ENCODE assay signal across 8 cellular contexts in the genomic region with DNA sequence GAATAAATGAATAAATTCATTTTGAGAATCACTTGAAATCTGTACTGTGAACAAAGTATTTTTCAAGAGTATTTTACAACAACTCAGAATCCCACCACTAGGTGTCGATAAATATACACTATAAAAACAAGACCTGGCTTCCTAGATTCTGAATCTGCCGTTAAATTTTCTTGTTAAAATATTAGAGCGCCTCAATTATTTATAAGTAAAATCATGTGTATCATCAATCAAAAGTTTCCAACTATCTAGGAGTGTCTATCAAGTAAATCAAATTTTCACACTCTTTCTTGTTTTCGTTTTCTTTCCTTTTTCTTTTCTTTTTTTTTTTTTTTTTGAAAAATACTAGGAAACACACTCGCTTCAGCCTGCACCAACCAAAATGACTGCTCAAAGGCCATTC.
DNase-seq lines count a peak whose midpoint lies in the region; ATAC-seq and TF ChIP-seq lines count a peak whose summit lies in the region.

No MANE protein-coding gene starts in this region.

- no peak overlapping the region for H2AFZ ChIP-seq in parathyroid adenoma

- TF ChIP-seq POLR2A in erythroblast (IDR thresholded peaks at IDR 0.05; ENCODE audit: low read length) = no peak

- peak; percentile 73; the same call in 1 of the 2 replicates for TF ChIP-seq CTCF in Panc1 (IDR thresholded peaks at IDR 0.05)
- TF ChIP-seq CTCF in parathyroid adenoma (IDR thresholded peaks at IDR 0.05) = peak; percentile 70

- H3K9ac ChIP-seq in parathyroid adenoma = no peak overlapping the region

- no peak overlapping the region for H3K4me2 ChIP-seq in parathyroid adenoma (ENCODE audit: low read length)

- H3K4me1 ChIP-seq in Panc1 (ENCODE audit: control insufficient read depth, insufficient read depth, low read length) = no peaks in the 10 kb centered on the region
- H3K4me1 ChIP-seq in parathyroid adenoma = no peaks in the 10 kb centered on the region

- in situ Hi-C loops in Panc1 (cut with HindIII; ENCODE audit: low pct_unique_long_range_greater_than_20kb, low sequenced_read_pairs) = no loop called here

- peak; percentile 7 for DNase-seq in Daoy (ENCODE audit: low read depth)
- DNase-seq in Panc1 (ENCODE audit: low read depth, low spot score) = no peak
- peak; percentile 12 to 26 for DNase-seq in erythroblast (lab: John Stamatoyannopoulos, UW)

- no TSS peak for BruUV-seq in Panc1 (replicated peaks; lab: Mats Ljungman, UMichigan)

- H3K4me3 ChIP-seq in Panc1 (ENCODE audit: low read depth in 2 of 2, low read length in 2 of 2) (no peak overlapping the region), parathyroid adenoma (ENCODE audit: low read depth, low read length) (no peak overlapping the region)

- CTCF ChIA-PET in Panc1 (lab: Charles Lee) = interaction anchor here (0.7 kb wide), 3 partner anchors 20 to 1566 kb away, joined by 5 to 8 read pairs (median 6); no protein-coding TSS in a partner anchor

- H3K36me3 ChIP-seq in Panc1 (ENCODE audit: control insufficient read depth, insufficient read depth, low read length) (no peaks in the 10 kb centered on the region), parathyroid adenoma (ENCODE audit: control insufficient read depth, insufficient read depth, low read length) (no peaks in the 10 kb centered on the region)

- H3K9me3 ChIP-seq in Panc1 (ENCODE audit: control insufficient read depth, insufficient read depth, low read depth, low read length) = no peaks in the 10 kb centered on the region
- no peaks in the 10 kb centered on the region for H3K9me3 ChIP-seq in parathyroid adenoma (ENCODE audit: control insufficient read depth, low read length)

- H3K27me3 ChIP-seq in Panc1 (ENCODE audit: control insufficient read depth, insufficient read depth, low read length) (peaks cover 8% of the 10 kb centered on the region), parathyroid adenoma (ENCODE audit: control insufficient read depth, insufficient read depth, low read length) (no peaks in the 10 kb centered on the region)

- H3K27ac ChIP-seq in Panc1 (ENCODE audit: low read length) = no peak overlapping the region
- H3K27ac ChIP-seq in parathyroid adenoma = no peak overlapping the region

- no peaks in the 10 kb centered on the region for H3K79me2 ChIP-seq in parathyroid adenoma

- intact Hi-C loops in Panc1 (cut with micrococcal nuclease; ENCODE audit: unreplicated experiment) = loop anchor here (5.0 kb wide), 2 partner anchors 1210 to 1290 kb away; no protein-coding TSS in a partner anchor

- POLR2A ChIA-PET in Panc1 (lab: Charles Lee) = interaction anchor here (0.7 kb wide), 1 partner anchor 1298 kb away, joined by 3 read pairs; no protein-coding TSS in a partner anchor

- ATAC-seq in HG03520 (IDR thresholded peaks at IDR 0.05; ENCODE audit: unreplicated experiment) = peak; percentile 59
- ATAC-seq in Panc1 = 0 out of 2 replicates have a peak, but pooled peaks have one; percentile 58
- no peak for ATAC-seq in HG02973 (IDR thresholded peaks at IDR 0.05; ENCODE audit: unreplicated experiment)
- ATAC-seq in HG02642 (IDR thresholded peaks at IDR 0.05; ENCODE audit: poor library complexity, unreplicated experiment) = no peak
- no peak for ATAC-seq in GM21825 (IDR thresholded peaks at IDR 0.05; ENCODE audit: unreplicated experiment)

Comparison
In these comparisons a context has a peak if more than half of its experiments do, and no peak if none do; other contexts are left out.
1. ATAC-seq: peak in HG03520 (single experiment) and Panc1 (single experiment); none in HG02973 (single experiment), HG02642 (single experiment) and GM21825 (single experiment).